Comparison of ENCODE assay signal across 16 cellular contexts in genomic region chr2:38824906-38825305, GRCh38. TPM values are rescaled to one million over a fixed set of nuclear protein-coding genes. Genes with fewer than 3 reads are reported as not detected.
DNase-seq lines count a peak whose midpoint lies in the region; ATAC-seq, FAIRE-seq and TF ChIP-seq lines count a peak whose summit lies in the region.
"Had no signal": no experiment of that assay in that cellular context is flagged by ENCODE, and none has a peak within 500 bp of the region (broad histone marks: within the 10 kb centered on the region; RNA-seq: fewer than 3 reads in every experiment).

No MANE protein-coding gene starts in this region.

- peaks cover 16% of the 10 kb centered on the region for H3K4me1 ChIP-seq in A549
- peaks cover 1% of the 10 kb centered on the region for H3K4me1 ChIP-seq in IMR-90 (ENCODE audit: control insufficient read depth, insufficient read depth, low read length)
- peaks cover 0 to 3% (median 0%) of the 10 kb centered on the region in 4 experiments; a peak in 1 of 7 replicates for H3K4me1 ChIP-seq in H1 (replicated peaks in 1 of 4; ENCODE audit: control insufficient read depth in 3 of 4, insufficient read depth in 4 of 4, low read length in 3 of 4)

- H2AFZ ChIP-seq in IMR-90 (replicated peaks; ENCODE audit: low read length, poor library complexity) (no peak overlapping the region), H1 (ENCODE audit: low read length) (no peak overlapping the region)

- FAIRE-seq in A549 (lab: Jason Lieb, UNC) (no peak), H1 (lab: Jason Lieb, UNC) (no peak)
- FAIRE-seq: GM12892 had no signal

- BruUV-seq in IMR-90 (replicated peaks; lab: Mats Ljungman, UMichigan) = no TSS peak

- TF ChIP-seq CTCF in A549 (IDR thresholded peaks at IDR 0.05) (no peak), IMR-90 (conservative IDR thresholded peaks at IDR 0.05; ENCODE audit: low read depth, low read length) (no peak), H1 (IDR thresholded peaks at IDR 0.05; ENCODE audit: control extremely low read depth in 1 of 3, insufficient read depth in 1 of 3, low read depth in 1 of 3, low read length in 3 of 3) (no peak)

- H3K27ac ChIP-seq in A549 (no peak overlapping the region), IMR-90 (ENCODE audit: insufficient read depth, low read length) (no peak overlapping the region), H1 (ENCODE audit: low read depth, low read length) (no peak overlapping the region)

- H4K8ac ChIP-seq in IMR-90 (ENCODE audit: low read depth in 2 of 2, low read length in 2 of 2) (no peak overlapping the region), H1 (ENCODE audit: extremely low read depth, insufficient read depth, low read length) (no peak overlapping the region)

- H3K27me3 ChIP-seq in IMR-90 (ENCODE audit: control insufficient read depth, insufficient read depth, low read length) (no peaks in the 10 kb centered on the region), H1 (replicated peaks in 1 of 4; ENCODE audit: control insufficient read depth in 3 of 4, extremely low read depth in 1 of 4, insufficient read depth in 3 of 4, low read length in 3 of 4) (no peaks in the 10 kb centered on the region)

- no peak overlapping the region for H2BK15ac ChIP-seq in IMR-90 (ENCODE audit: low read depth, low read length)
- no peak overlapping the region for H2BK15ac ChIP-seq in H1 (ENCODE audit: low read length)

- ATAC-seq in A549 (no peak), IMR-90 (ENCODE audit: low read depth) (no peak), HG03097 (IDR thresholded peaks at IDR 0.05; ENCODE audit: low FRiP score, unreplicated experiment) (no peak)

- H2BK5ac ChIP-seq in IMR-90 (ENCODE audit: low read depth, low read length, poor library complexity, severe bottlenecking) = no peak overlapping the region
- no peak overlapping the region for H2BK5ac ChIP-seq in H1 (ENCODE audit: low read depth, low read length)

- H2BK120ac ChIP-seq in IMR-90 (ENCODE audit: low read depth, low read length) (no peak overlapping the region), H1 (replicated peaks; ENCODE audit: low read depth, low read length) (no peak overlapping the region)

- H3K79me2 ChIP-seq in H1 (ENCODE audit: control insufficient read depth in 1 of 2, insufficient read depth in 2 of 2, low read length in 2 of 2) = no peaks in the 10 kb centered on the region

- intact Hi-C loops in IMR-90 (cut with micrococcal nuclease) = no loop called here

- H3K18ac ChIP-seq in IMR-90 (ENCODE audit: low read depth, low read length) (no peak overlapping the region), H1 (ENCODE audit: extremely low read depth, low read length) (no peak overlapping the region)

- H3K79me1 ChIP-seq in IMR-90 (ENCODE audit: low read depth in 1 of 2, low read length in 2 of 2) (no peaks in the 10 kb centered on the region), H1 (ENCODE audit: low read depth, low read length) (no peaks in the 10 kb centered on the region)

- TF ChIP-seq RAD21 in A549 (conservative IDR thresholded peaks at IDR 0.05 in 1 of 2, IDR thresholded peaks at IDR 0.05 in 1 of 2) = no peak
- TF ChIP-seq RAD21 in IMR-90 (IDR thresholded peaks at IDR 0.05; ENCODE audit: low read length) = no peak
- no peak for TF ChIP-seq RAD21 in H1 (IDR thresholded peaks at IDR 0.05 in 1 of 2, conservative IDR thresholded peaks at IDR 0.05 in 1 of 2; ENCODE audit: low read depth in 2 of 2, low read length in 2 of 2)

- H3K14ac ChIP-seq in IMR-90 (replicated peaks; ENCODE audit: low read depth, low read length) (no peak overlapping the region), H1 (ENCODE audit: insufficient read length) (no peak overlapping the region)

- no peak overlapping the region for H2BK20ac ChIP-seq in IMR-90 (ENCODE audit: low read depth, low read length)
- no peak overlapping the region for H2BK20ac ChIP-seq in H1 (ENCODE audit: low read length)

- H3K4ac ChIP-seq in IMR-90 (ENCODE audit: low read depth, low read length) (no peak overlapping the region), H1 (replicated peaks; ENCODE audit: insufficient read length, low read depth, low read length) (no peak overlapping the region)

- peaks cover 19% of the 10 kb centered on the region for H3K36me3 ChIP-seq in IMR-90 (ENCODE audit: control insufficient read depth, insufficient read depth, low read length)
- H3K36me3 ChIP-seq in H1 (ENCODE audit: control insufficient read depth in 2 of 4, insufficient read depth in 4 of 4, low read length in 3 of 4) = peaks cover 5 to 29% (median 22%) of the 10 kb centered on the region in 4 experiments; a peak in 7 of 8 replicates

- H3K23me2 ChIP-seq in H1 (ENCODE audit: low read depth, low read length) = no peaks in the 10 kb centered on the region

- H3K9me3 ChIP-seq in A549 = no peaks in the 10 kb centered on the region
- H3K9me3 ChIP-seq in IMR-90 (ENCODE audit: control insufficient read depth, insufficient read depth, low read length) = no peaks in the 10 kb centered on the region
- no peaks in the 10 kb centered on the region for H3K9me3 ChIP-seq in H1 (ENCODE audit: insufficient read depth in 2 of 2, low read depth in 1 of 2, low read length in 1 of 2)

- no peak for DNase-seq in A549 (ENCODE audit: low read depth in 1 of 2, low spot score in 1 of 2)
- no peak for DNase-seq in IMR-90
- DNase-seq in H1 (ENCODE audit: low read depth in 1 of 2, low spot score in 2 of 2) = no peak
- no peak for DNase-seq in SW480 (ENCODE audit: low spot score)
- DNase-seq: 8988T; C1 segment of cervical spinal cord; Calu3; CD4-positive, alpha-beta memory T cell; COR-L47; DMS53; DMS79 treated with DMSO at 0.1 percent for 48 hours; GOT3; H7; HCEC 1CT had no signal

- no peak overlapping the region for H2BK12ac ChIP-seq in H1 (ENCODE audit: low read depth, low read length)

- H2AK5ac ChIP-seq in IMR-90 (ENCODE audit: low read depth, low read length) (no peak overlapping the region), H1 (ENCODE audit: low read depth, low read length) (no peak overlapping the region)

- H3K4me2 ChIP-seq in A549 (no peak overlapping the region), IMR-90 (ENCODE audit: low read depth, low read length) (no peak overlapping the region), H1 (ENCODE audit: insufficient read depth in 1 of 2, low read depth in 2 of 2, low read length in 2 of 2) (no peak overlapping the region)

- CTCF ChIA-PET in A549 (lab: Yijun Ruan, JAX) (interaction anchor here (0.8 to 2.7 kb wide), 5 partner anchors 10 to 509 kb away, joined by 3 to 11 read pairs (median 4); no protein-coding TSS in a partner anchor), IMR-90 (lab: Yijun Ruan, JAX) (interaction anchor here (1.1 kb wide), 1 partner anchor 127 kb away, joined by 6 read pairs; no protein-coding TSS in a partner anchor), H1 (lab: Charles Lee; ENCODE audit: partially characterized antibody) (interaction anchor here (2.7 kb wide), 1 partner anchor 10 kb away, joined by 11 read pairs; no protein-coding TSS in a partner anchor)

- TF ChIP-seq POLR2A in A549 (IDR thresholded peaks at IDR 0.05; ENCODE audit: low read length) = no peak
- no peak for TF ChIP-seq POLR2A in IMR-90 (IDR thresholded peaks at IDR 0.05; ENCODE audit: low read depth, low read length)
- no peak for TF ChIP-seq POLR2A in H1 (IDR thresholded peaks at IDR 0.05; ENCODE audit: control extremely low read depth in 1 of 2, low read depth in 2 of 2, low read length in 2 of 2)

- WGBS in A549 (ENCODE audit: missing lambda C conversion rate) = 96% methylated on average over 2 of the region's 2 CpGs
- WGBS in IMR-90 (ENCODE audit: extremely low coverage in 2 of 2, insufficient read length in 1 of 2), 2 experiments = no CpG with 5 or more reads among the region's 2 CpGs
- 93% methylated on average over 2 of the region's 2 CpGs; no CpG with 5 or more reads in 1 of the 2 experiments for WGBS in H1 (ENCODE audit: extremely low coverage in 1 of 2, insufficient coverage in 1 of 2, insufficient read length in 1 of 2, insufficient replicate concordance in 2 of 2, low coverage in 1 of 2, low lambda C conversion rate in 2 of 2, missing lambda C conversion rate in 1 of 2), 2 experiments

- POLR2A ChIA-PET in A549 (lab: Yijun Ruan, JAX) = interaction anchor here (5.3 kb wide), 1 partner anchor 74 kb away, joined by 36 read pairs; the partner anchor contains the start of gene SRSF7
- POLR2A ChIA-PET in IMR-90 (lab: Charles Lee; ENCODE audit: unreplicated experiment) = no interaction called here
- POLR2A ChIA-PET in H1 (lab: Charles Lee; ENCODE audit: partially characterized antibody) = interaction anchor here (1.5 kb wide), 2 partner anchors 74 to 81 kb away, joined by 4 to 6 read pairs; partner anchors contain the start of gene SRSF7

- no peak overlapping the region for H2AK9ac ChIP-seq in IMR-90 (replicated peaks; ENCODE audit: low read depth, low read length, poor library complexity)

- H3K4me3 ChIP-seq in A549 (no peak overlapping the region), IMR-90 (ENCODE audit: insufficient read depth, low read depth, low read length) (no peak overlapping the region), H1 (ENCODE audit: extremely low read depth in 1 of 4, insufficient read depth in 2 of 4, low read depth in 3 of 4, low read length in 4 of 4) (no peak overlapping the region)

- in situ Hi-C loops in IMR-90 (cut with MboI; ENCODE audit: low sequenced_read_pairs) = no loop called here

- H4K91ac ChIP-seq in IMR-90 (ENCODE audit: insufficient read depth, low read depth, low read length) (no peak overlapping the region), H1 (replicated peaks; ENCODE audit: insufficient read length, low read length) (no peak overlapping the region)

- H3K56ac ChIP-seq in IMR-90 (ENCODE audit: extremely low read depth, insufficient read depth, low read length) (no peak overlapping the region), H1 (replicated peaks; ENCODE audit: insufficient read length, low read depth, low read length) (no peak overlapping the region)

- TF ChIP-seq EP300 in A549 (IDR thresholded peaks at IDR 0.05) (no peak), H1 (IDR thresholded peaks at IDR 0.05; ENCODE audit: borderline replicate concordance in 1 of 2, low read depth in 2 of 2, low read length in 2 of 2) (no peak)

- no peaks in the 10 kb centered on the region for H3K9me1 ChIP-seq in IMR-90 (ENCODE audit: insufficient read depth, low read length)

- H4K20me1 ChIP-seq in IMR-90 (ENCODE audit: insufficient read depth, low read length) = no peaks in the 10 kb centered on the region
- H4K20me1 ChIP-seq in H1 (replicated peaks in 1 of 2; ENCODE audit: control insufficient read depth in 1 of 2, insufficient read depth in 2 of 2, low read length in 2 of 2) = no peaks in the 10 kb centered on the region

- H3K23ac ChIP-seq in IMR-90 (ENCODE audit: low read depth, low read length) = no peak overlapping the region
- H3K23ac ChIP-seq in H1 (ENCODE audit: insufficient read length) = no peak overlapping the region

- dilution Hi-C loops in IMR-90 (cut with HindIII; ENCODE audit: low sequenced_read_pairs, unreplicated experiment) = no loop called here

- H3K9ac ChIP-seq in IMR-90 (ENCODE audit: low read depth, low read length) (no peak overlapping the region), H1 (replicated peaks in 1 of 4; ENCODE audit: extremely low read depth in 1 of 4, low read depth in 3 of 4, low read length in 3 of 4) (no peak overlapping the region)

- H4K5ac ChIP-seq in IMR-90 (ENCODE audit: low read depth, low read length) (no peak overlapping the region), H1 (ENCODE audit: insufficient read length, low read depth, low read length) (no peak overlapping the region)

RNA-seq across cellular contexts. Expression of gene GEMIN6, which starts 46.9 kb away (rescaled TPM):
- polyA plus RNA-seq in A549 (2011; rRNA removed) (46.7 and 51.2 TPM in 2 replicates), A549 (2017; fragmentation: RNase III; extraction: RNeasy Plus Mini Kit Qiagen cat#74134 plus additional on column Dnase treatment) (53.2 to 59.0 TPM (median 53.5 TPM) in 3 replicates), IMR-90 (2012; rRNA removed) (7.4 and 9.4 TPM in 2 replicates), H1 (2011; rRNA removed) (5.2 and 8.4 TPM in 2 replicates)
- polyA plus RNA-seq in A549 (2012; cell fraction: cytosol; rRNA removed) = 19.8 and 22.5 TPM in 2 replicates
- polyA plus RNA-seq in A549 (2012; cell fraction: nucleus; rRNA removed) = 4.4 and 8.1 TPM in 2 replicates
- 8.5 and 12.0 TPM in 2 replicates for polyA minus RNA-seq in A549 (2011; rRNA and poly(A)+ RNA removed)
- total RNA-seq in IMR-90 (2012; rRNA removed) = 7.7 and 10.3 TPM in 2 replicates
- polyA plus RNA-seq in IMR-90 (2012; cell fraction: cytosol; rRNA removed) = 2.3 and 5.1 TPM in 2 replicates
- polyA plus RNA-seq in IMR-90 (2012; cell fraction: nucleus; rRNA removed; ENCODE audit: low replicate concordance) = 0.36 and 2.1 TPM in 2 replicates
- total RNA-seq in H1 (2021; fragmentation: NEBNext Ultra II Directional; extraction: Animal tissue kit (Norgen Biotek cat#: 25700)) = 25.6 and 26.9 TPM in 2 replicates
- 8.7 TPM for polyA plus RNA-seq in H1 (2011; cell fraction: cytosol; rRNA removed)
- polyA plus RNA-seq in H1 (2011; cell fraction: nucleus; rRNA removed) = 3.2 TPM
- 13.5 to 24.0 TPM (median 16.0 TPM) in 4 replicates for polyA plus RNA-seq in H1 (2012, experiment 1 of 2)
- 5.2 TPM for polyA plus RNA-seq in H1 (2012, experiment 2 of 2)
- 10.5 TPM for polyA plus RNA-seq in H1 (2013, experiment 1 of 2)
- polyA plus RNA-seq in H1 (2013, experiment 2 of 2) = 11.6 TPM
- 3.7 and 4.4 TPM in 2 replicates for polyA minus RNA-seq in H1 (2011; rRNA and poly(A)+ RNA removed)
- polyA minus RNA-seq in H1 (2011; cell fraction: cytosol; rRNA and poly(A)+ RNA removed) = 11.6 TPM
- polyA minus RNA-seq in H1 (2011; cell fraction: nucleus; rRNA and poly(A)+ RNA removed) = 1.3 TPM

RNA-seq across cellular contexts. Expression of gene DHX57, which starts 50.8 kb away (rescaled TPM):
- polyA plus RNA-seq in A549 (2011; rRNA removed) (31.8 and 36.8 TPM in 2 replicates), A549 (2017; fragmentation: RNase III; extraction: RNeasy Plus Mini Kit Qiagen cat#74134 plus additional on column Dnase treatment) (20.6 to 21.6 TPM (median 21.1 TPM) in 3 replicates), IMR-90 (2012; rRNA removed) (8.0 and 9.5 TPM in 2 replicates), H1 (2011; rRNA removed) (6.1 and 10.7 TPM in 2 replicates)
- polyA plus RNA-seq in A549 (2012; cell fraction: cytosol; rRNA removed) = 8.8 and 9.3 TPM in 2 replicates
- 9.7 and 13.7 TPM in 2 replicates for polyA plus RNA-seq in A549 (2012; cell fraction: nucleus; rRNA removed)
- polyA minus RNA-seq in A549 (2011; rRNA and poly(A)+ RNA removed) = 37.3 and 37.5 TPM in 2 replicates
- total RNA-seq in IMR-90 (2012; rRNA removed) = 23.9 and 24.4 TPM in 2 replicates
- 1.8 and 3.7 TPM in 2 replicates for polyA plus RNA-seq in IMR-90 (2012; cell fraction: cytosol; rRNA removed)
- 2.2 and 17.4 TPM in 2 replicates for polyA plus RNA-seq in IMR-90 (2012; cell fraction: nucleus; rRNA removed; ENCODE audit: low replicate concordance)
- total RNA-seq in H1 (2021; fragmentation: NEBNext Ultra II Directional; extraction: Animal tissue kit (Norgen Biotek cat#: 25700)) = 32.9 and 34.9 TPM in 2 replicates
- 13.8 TPM for polyA plus RNA-seq in H1 (2011; cell fraction: cytosol; rRNA removed)
- polyA plus RNA-seq in H1 (2011; cell fraction: nucleus; rRNA removed) = 9.3 TPM
- polyA plus RNA-seq in H1 (2012, experiment 1 of 2) = 16.9 to 31.3 TPM (median 21.3 TPM) in 4 replicates
- 1.6 TPM for polyA plus RNA-seq in H1 (2012, experiment 2 of 2)
- polyA plus RNA-seq in H1 (2013, experiment 1 of 2) = 17.1 TPM
- 15.5 TPM for polyA plus RNA-seq in H1 (2013, experiment 2 of 2)
- 42.9 and 47.6 TPM in 2 replicates for polyA minus RNA-seq in H1 (2011; rRNA and poly(A)+ RNA removed)
- 31.3 TPM for polyA minus RNA-seq in H1 (2011; cell fraction: cytosol; rRNA and poly(A)+ RNA removed)
- 25.9 TPM for polyA minus RNA-seq in H1 (2011; cell fraction: nucleus; rRNA and poly(A)+ RNA removed)

RNA-seq across cellular contexts. Expression of gene MORN2, which starts 50.9 kb away (rescaled TPM):
- polyA plus RNA-seq in A549 (2011; rRNA removed) = 32.5 and 54.7 TPM in 2 replicates
- 13.7 and 19.5 TPM in 2 replicates for polyA plus RNA-seq in A549 (2012; cell fraction: cytosol; rRNA removed)
- polyA plus RNA-seq in A549 (2012; cell fraction: nucleus; rRNA removed) = 4.0 and 8.2 TPM in 2 replicates
- polyA plus RNA-seq in A549 (2017; fragmentation: RNase III; extraction: RNeasy Plus Mini Kit Qiagen cat#74134 plus additional on column Dnase treatment) = 44.7 to 48.9 TPM (median 45.9 TPM) in 3 replicates
- 3.1 and 3.5 TPM in 2 replicates for polyA minus RNA-seq in A549 (2011; rRNA and poly(A)+ RNA removed)
- 13.1 and 27.2 TPM in 2 replicates for total RNA-seq in IMR-90 (2012; rRNA removed)
- 15.4 and 16.5 TPM in 2 replicates for polyA plus RNA-seq in IMR-90 (2012; rRNA removed)
- 3.1 and 3.8 TPM in 2 replicates for polyA plus RNA-seq in IMR-90 (2012; cell fraction: cytosol; rRNA removed)
- 0.50 and 3.8 TPM in 2 replicates for polyA plus RNA-seq in IMR-90 (2012; cell fraction: nucleus; rRNA removed; ENCODE audit: low replicate concordance)
- 9.7 and 11.3 TPM in 2 replicates for total RNA-seq in H1 (2021; fragmentation: NEBNext Ultra II Directional; extraction: Animal tissue kit (Norgen Biotek cat#: 25700))
- 4.4 and 7.2 TPM in 2 replicates for polyA plus RNA-seq in H1 (2011; rRNA removed)
- 9.4 TPM for polyA plus RNA-seq in H1 (2011; cell fraction: cytosol; rRNA removed)
- polyA plus RNA-seq in H1 (2011; cell fraction: nucleus; rRNA removed) = 1.4 TPM
- 7.9 to 19.9 TPM (median 12.8 TPM) in 4 replicates for polyA plus RNA-seq in H1 (2012, experiment 1 of 2)
- polyA plus RNA-seq in H1 (2012, experiment 2 of 2) = 14.9 TPM
- polyA plus RNA-seq in H1 (2013, experiment 1 of 2) = 15.2 TPM
- polyA plus RNA-seq in H1 (2013, experiment 2 of 2) = 15.9 TPM
- polyA minus RNA-seq in H1 (2011; rRNA and poly(A)+ RNA removed) = 0.63 and 2.0 TPM in 2 replicates
- polyA minus RNA-seq in H1 (2011; cell fraction: cytosol; rRNA and poly(A)+ RNA removed) = 2.0 TPM
- 2.1 TPM for polyA minus RNA-seq in H1 (2011; cell fraction: nucleus; rRNA and poly(A)+ RNA removed)

Comparison
In these comparisons a context has a peak if more than half of its experiments do, and no peak if none do; other contexts are left out.
1. Of the 18 proteins assayed by ChIP-seq in both H1 and A549: peak only in H1: none; only in A549: none; in both: MAFK; in neither: 17.